Comparison of ENCODE assay signal across 8 cellular contexts in the genomic region with DNA sequence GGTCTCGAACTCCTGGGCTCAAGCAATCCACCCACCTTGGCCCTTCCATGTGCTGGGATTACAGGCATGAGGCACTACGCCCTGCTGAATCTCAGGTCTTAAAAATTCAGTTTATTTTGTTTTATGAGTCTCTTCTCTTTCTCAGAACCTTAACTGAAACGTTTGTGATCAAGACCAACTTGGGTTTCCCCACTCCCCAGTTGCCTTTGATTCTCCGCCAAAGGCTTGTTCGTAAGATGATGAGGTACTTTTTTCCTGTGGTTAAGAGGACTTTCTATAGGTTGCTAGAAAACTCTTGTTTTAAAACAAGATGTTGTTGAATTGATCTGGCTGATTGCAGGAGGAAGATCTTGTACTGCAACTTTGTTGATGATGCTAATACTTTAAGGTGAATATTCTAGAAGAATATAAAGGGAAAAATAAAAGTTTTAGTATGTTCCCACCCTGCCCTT. TPM values are rescaled to one million over a fixed set of nuclear protein-coding genes. Genes with fewer than 3 reads are reported as not detected.
DNase-seq lines count a peak whose midpoint lies in the region; ATAC-seq and TF ChIP-seq lines count a peak whose summit lies in the region.

No MANE protein-coding gene starts in this region.

- H3K4me1 ChIP-seq in OCI-LY3 (ENCODE audit: low read length), result peaks cover 17% of the 10 kb centered on the region

- H3K36me3 ChIP-seq in OCI-LY3 (replicated peaks; ENCODE audit: low read depth, low read length), result peaks cover 37% of the 10 kb centered on the region

- peaks cover 81% of the 10 kb centered on the region for H3K4me1 Mint-ChIP-seq in activated naive CD4-positive, alpha-beta T cell treated with anti-CD3 and anti-CD28 coated beads, Interleukin-2, amount 50 U/mL, for 24 hours

- H3K27ac Mint-ChIP-seq in activated naive CD4-positive, alpha-beta T cell treated with anti-CD3 and anti-CD28 coated beads, Interleukin-2, amount 50 U/mL, for 24 hours, result peak overlapping the region; percentile 95

- no peak overlapping the region for H2AFZ ChIP-seq in OCI-LY3 (ENCODE audit: low read depth, low read length)

- peak overlapping the region; percentile 45 for H3K4me3 Mint-ChIP-seq in activated naive CD4-positive, alpha-beta T cell treated with anti-CD3 and anti-CD28 coated beads, Interleukin-2, amount 50 U/mL, for 24 hours

- peak overlapping the region; percentile 59 for H3K27ac ChIP-seq in OCI-LY3 (ENCODE audit: low read length)

- no peak overlapping the region for H3K9ac ChIP-seq in OCI-LY3 (ENCODE audit: low read length)

- H3K9me3 Mint-ChIP-seq in activated naive CD4-positive, alpha-beta T cell treated with anti-CD3 and anti-CD28 coated beads, Interleukin-2, amount 50 U/mL, for 24 hours, result no peaks in the 10 kb centered on the region

- DNase-seq in stimulated activated CD4-positive, alpha-beta T cell treated with anti-CD3 and anti-CD28 coated beads, Interleukin-1b, Interleukin-23, amount 100 ng/mL, for 24 hours (ENCODE audit: low read depth in 4 of 4, low spot score in 1 of 4), result peak; percentile 16 to 61 (median 46)
- no peak for DNase-seq in A172 (ENCODE audit: low spot score)
- no peak for DNase-seq in mucosa of gallbladder (ENCODE audit: low spot score)
- no peak for DNase-seq in SIG-M5 treated with dmso at 0.1 percent for 504 hours (lab: John Stamatoyannopoulos, UW; ENCODE audit: unreplicated experiment)
- DNase-seq in NCI-H1092 (lab: John Stamatoyannopoulos, UW), result no peak

- peak overlapping the region; percentile 47 for H3K4me2 ChIP-seq in OCI-LY3 (ENCODE audit: low read length)

- peaks cover 14% of the 10 kb centered on the region for H3K36me3 Mint-ChIP-seq in activated naive CD4-positive, alpha-beta T cell treated with anti-CD3 and anti-CD28 coated beads, Interleukin-2, amount 50 U/mL, for 24 hours

- H4K20me1 ChIP-seq in OCI-LY3 (ENCODE audit: insufficient read depth, low read length), result peaks cover 93% of the 10 kb centered on the region

- H3K9me3 ChIP-seq in OCI-LY3 (ENCODE audit: insufficient read depth, low read length), result peaks cover 18% of the 10 kb centered on the region

- H3K79me2 ChIP-seq in OCI-LY3 (ENCODE audit: low read length), result peaks cover 100% of the 10 kb centered on the region

- H3K27me3 Mint-ChIP-seq in activated naive CD4-positive, alpha-beta T cell treated with anti-CD3 and anti-CD28 coated beads, Interleukin-2, amount 50 U/mL, for 24 hours, result no peaks in the 10 kb centered on the region

- H3K27me3 ChIP-seq in OCI-LY3 (ENCODE audit: low read depth, low read length), result no peaks in the 10 kb centered on the region

- TF ChIP-seq CTCF in OCI-LY3 (IDR thresholded peaks at IDR 0.05; ENCODE audit: low read depth, low read length), result no peak

- peak; percentile 68 for ATAC-seq in GM21447 (IDR thresholded peaks at IDR 0.05; ENCODE audit: unreplicated experiment)

- H3K4me3 ChIP-seq in OCI-LY3 (ENCODE audit: low read length), result 0 out of 2 replicates have a peak overlapping the region, but pooled peaks have one; percentile 17

RNA-seq across cellular contexts. Expression of a gene that starts 11.7 kb away (rescaled TPM):
- total RNA-seq in A172 (2014; rRNA removed; shearing (Covaris generic)), result 14.6 and 15.5 TPM in 2 replicates
- 27.6 TPM for total RNA-seq in mucosa of gallbladder

Comparison
In these comparisons a context has a peak if more than half of its experiments do, and no peak if none do; other contexts are left out.
1. DNase-seq: peak in stimulated activated CD4-positive, alpha-beta T cell treated with anti-CD3 and anti-CD28 coated beads, Interleukin-1b, Interleukin-23, amount 100 ng/mL, for 24 hours (4 of 4); none in A172 (single experiment), mucosa of gallbladder (single experiment), SIG-M5 treated with dmso at 0.1 percent for 504 hours (single experiment) and NCI-H1092 (single experiment).